ENCODE assay signal across 2 cellular contexts in genomic region chr2:71715951-71716696, GRCh38.
TF ChIP-seq lines count a peak whose summit lies in the region.

No MANE protein-coding gene starts in this region.

TF ChIP-seq in HepG2, 621 proteins besides CTCF, POLR2A, EP300 and RAD21:
- TF ChIP-seq IRF2 (CRISPR knock-in tag; IDR thresholded peaks at IDR 0.05), result 0 out of 2 replicates have a peak, but pooled peaks have one; percentile 2
- TF ChIP-seq ZNF335 (CRISPR knock-in tag; IDR thresholded peaks at IDR 0.05), result no peak
- TF ChIP-seq ZBTB7B (CRISPR knock-in tag; IDR thresholded peaks at IDR 0.05), result 0 out of 2 replicates have a peak, but pooled peaks have one; percentile 3

TF ChIP-seq in H1, 55 proteins besides CTCF, POLR2A, EP300 and RAD21:
- TF ChIP-seq TAF1 (IDR thresholded peaks at IDR 0.05; ENCODE audit: low read depth, low read length) (no peak), CHD7 (IDR thresholded peaks at IDR 0.05; ENCODE audit: insufficient replicate concordance, low read length) (no peak)
